ENCODE assay signal across 8 cellular contexts in the genomic region with DNA sequence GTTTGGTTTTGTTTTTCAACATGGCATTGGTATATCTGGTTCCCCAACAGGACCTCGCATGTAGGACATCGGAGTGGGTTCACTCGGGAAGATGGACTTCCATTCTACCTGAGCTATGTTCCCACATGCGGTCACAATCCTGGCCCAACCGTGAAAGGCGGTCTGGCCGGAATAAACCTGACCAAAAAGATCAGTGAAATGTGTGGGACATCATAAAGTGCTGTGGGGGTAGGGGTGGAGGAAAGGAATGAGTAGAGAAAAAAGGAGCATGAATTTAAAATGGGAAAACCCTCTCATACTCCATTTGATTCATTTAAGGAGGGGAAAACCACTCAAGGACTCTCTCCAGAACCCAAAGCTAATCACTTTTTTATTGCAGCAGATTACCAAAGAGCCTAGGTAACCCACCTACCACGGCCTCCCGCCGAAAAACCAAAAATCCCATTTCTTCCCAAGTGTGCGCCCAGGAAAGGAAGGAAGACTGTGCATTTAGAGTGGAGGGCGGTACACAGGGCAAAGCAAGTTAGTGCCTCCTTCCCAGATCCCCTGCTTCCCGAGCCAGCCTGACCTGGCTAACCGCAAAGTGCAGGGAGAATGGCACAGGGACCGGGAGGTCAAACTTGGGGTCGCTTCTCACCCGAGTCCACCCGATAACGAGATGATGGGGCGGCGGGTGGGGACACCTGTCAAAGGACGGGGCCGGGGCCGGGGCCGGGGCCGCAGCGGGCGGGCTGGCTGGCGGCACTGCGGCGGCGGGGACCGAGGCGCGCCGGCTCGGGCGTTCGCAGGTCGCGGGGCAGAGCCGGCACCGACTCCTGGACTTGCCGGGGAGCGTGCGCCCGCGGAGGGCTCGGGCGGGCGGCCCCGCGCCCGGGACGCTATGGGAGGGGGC. TPM values are rescaled to one million over a fixed set of nuclear protein-coding genes. Genes with fewer than 3 reads are reported as not detected.
DNase-seq lines count a peak whose midpoint lies in the region; ATAC-seq and TF ChIP-seq lines count a peak whose summit lies in the region.

No MANE protein-coding gene starts in this region.

- peaks cover 16% of the 10 kb centered on the region for H3K27me3 ChIP-seq in H7 (ENCODE audit: control insufficient read depth, insufficient read depth, low read length)
- no peaks in the 10 kb centered on the region for H3K27me3 ChIP-seq in parathyroid adenoma (ENCODE audit: control insufficient read depth, insufficient read depth, low read length)

- H3K4me3 ChIP-seq in H7 (ENCODE audit: insufficient read depth, low read depth, low read length) (peak overlapping the region; percentile 43), parathyroid adenoma (ENCODE audit: low read depth, low read length) (peak overlapping the region; percentile 30)

- no peaks in the 10 kb centered on the region for H3K9me3 Mint-ChIP-seq in T-helper 2 cell treated with Interferon-gamma antibody and Interleukin-4, amounts not matched to agents 5 μg/mL and 100 μg/mL, for 36 hours

- no peak for ATAC-seq in GM21526 (IDR thresholded peaks at IDR 0.05; ENCODE audit: low FRiP score, unreplicated experiment)

- H3K4me2 ChIP-seq in parathyroid adenoma (ENCODE audit: low read length), result peak overlapping the region; percentile 77

- peaks cover 66% of the 10 kb centered on the region for H3K27me3 Mint-ChIP-seq in T-helper 2 cell treated with Interferon-gamma antibody and Interleukin-4, amounts not matched to agents 5 μg/mL and 100 μg/mL, for 36 hours (ENCODE audit: low read depth)

- H3K79me2 ChIP-seq in parathyroid adenoma, result no peaks in the 10 kb centered on the region

- H3K27ac Mint-ChIP-seq in T-helper 2 cell treated with Interferon-gamma antibody and Interleukin-4, amounts not matched to agents 5 μg/mL and 100 μg/mL, for 36 hours, result no peak overlapping the region

- H3K4me1 Mint-ChIP-seq in T-helper 2 cell treated with Interferon-gamma antibody and Interleukin-4, amounts not matched to agents 5 μg/mL and 100 μg/mL, for 36 hours (ENCODE audit: low read depth), result peaks cover 10% of the 10 kb centered on the region

- no peak overlapping the region for H3K9ac ChIP-seq in parathyroid adenoma

- H3K36me3 ChIP-seq in H7 (replicated peaks; ENCODE audit: control insufficient read depth, insufficient read depth, low read length) (no peaks in the 10 kb centered on the region), parathyroid adenoma (ENCODE audit: control insufficient read depth, insufficient read depth, low read length) (no peaks in the 10 kb centered on the region)

- no peak overlapping the region for H3K27ac ChIP-seq in parathyroid adenoma

- H3K4me1 ChIP-seq in parathyroid adenoma, result no peaks in the 10 kb centered on the region

- no peaks in the 10 kb centered on the region for H3K9me3 ChIP-seq in parathyroid adenoma (ENCODE audit: control insufficient read depth, low read length)

- peak overlapping the region; percentile 46 for H2AFZ ChIP-seq in parathyroid adenoma

- H3K4me3 Mint-ChIP-seq in T-helper 2 cell treated with Interferon-gamma antibody and Interleukin-4, amounts not matched to agents 5 μg/mL and 100 μg/mL, for 36 hours, result peak overlapping the region; percentile 75

- peaks cover 5% of the 10 kb centered on the region for H3K36me3 Mint-ChIP-seq in T-helper 2 cell treated with Interferon-gamma antibody and Interleukin-4, amounts not matched to agents 5 μg/mL and 100 μg/mL, for 36 hours (ENCODE audit: low read depth)

- no peak for TF ChIP-seq CTCF in parathyroid adenoma (IDR thresholded peaks at IDR 0.05)

- DNase-seq in H7 (no peak), glomerular visceral epithelial cell (ENCODE audit: extremely low spot score) (peak; percentile 7), SW480 (ENCODE audit: low spot score) (no peak), HPDE6-E6E7 (ENCODE audit: extremely low spot score) (no peak)
- DNase-seq in T-helper 2 cell treated with Interferon-gamma antibody and Interleukin-4, amounts not matched to agents 5 μg/mL and 100 μg/mL, for 36 hours (ENCODE audit: low spot score), result no peak
- DNase-seq in activated CD4-positive, CD25-positive, alpha-beta regulatory T cell treated with anti-CD3 and anti-CD28 coated beads, Interleukin-2, amount 50 U/mL, for 72 hours, result no peak

RNA-seq across cellular contexts. Expression of gene TMEM150C, which starts 0.7 kb away (rescaled TPM):
- 2.4 and 3.3 TPM in 2 replicates for total RNA-seq in H7 (2014; rRNA removed; shearing (Covaris generic))
